In genomic region chr12:108581311-108582227, GRCh38 we compare ENCODE assay signal across 22 cellular contexts. TPM values are rescaled to one million over a fixed set of nuclear protein-coding genes. Genes with fewer than 3 reads are reported as not detected.
"Had no signal": no experiment of that assay in that cellular context is flagged by ENCODE, and none has a peak within 500 bp of the region (broad histone marks: within the 10 kb centered on the region; RNA-seq: fewer than 3 reads in every experiment).

No MANE protein-coding gene starts in this region.

- DNase-seq: activated CD4-positive, alpha-beta T cell treated with anti-CD3 and anti-CD28 coated beads, Interleukin-2, amount 50 U/mL, for 1 hour; activated naive CD4-positive, alpha-beta T cell; activated naive CD8-positive, alpha-beta T cell treated with anti-CD3 and anti-CD28 coated beads, Interleukin-2, amount 10 ng/mL, durations not matched to agents 7 days and 5 days; aorta; dorsolateral prefrontal cortex; endodermal cell; gastrocnemius medialis; heart right ventricle; occipital lobe; right cardiac atrium; stimulated activated naive CD8-positive, alpha-beta T cell treated with anti-CD3 and anti-CD28 coated beads, Interleukin-15, Interleukin-2, amounts not matched to agents 100 U/mL and 50 U/mL, for 24 hours; T-helper 1 cell; T1000 had no signal

- H3K9me3 ChIP-seq: gastrocnemius medialis, heart right ventricle, upper lobe of left lung had no signal

- H3K4me3 Mint-ChIP-seq: activated naive CD8-positive, alpha-beta T cell treated with anti-CD3 and anti-CD28 coated beads, Interleukin-2, amount 10 ng/mL, durations not matched to agents 7 days and 5 days; activated T-helper 1 cell treated with anti-CD3 and anti-CD28 coated beads, Interleukin-12 subunit alpha, Interleukin-12 subunit beta, Interleukin-2, Interleukin-4 antibody, amounts not matched to agents 30 ng/mL and 10 ng/mL and 1 ng/mL, durations not matched to agents 14 hours and 24 hours and 36 hours; endodermal cell; memory B cell had no signal

- H3K9me3 Mint-ChIP-seq: endodermal cell, nephron had no signal

- H3K4me2 ChIP-seq: smooth muscle cell had no signal

- ATAC-seq: activated CD4-positive, CD25-positive, alpha-beta regulatory T cell treated with anti-CD3 and anti-CD28 coated beads, Interleukin-2, amount 50 U/mL, for 24 hours; left lobe of liver; stimulated activated naive CD8-positive, alpha-beta T cell treated with anti-CD3 and anti-CD28 coated beads, Interleukin-15, Interleukin-2, amounts not matched to agents 100 U/mL and 50 U/mL, for 24 hours had no signal

- H3K27ac Mint-ChIP-seq: activated naive CD8-positive, alpha-beta T cell treated with anti-CD3 and anti-CD28 coated beads, Interleukin-2, amount 10 ng/mL, durations not matched to agents 7 days and 5 days; activated T-helper 1 cell treated with anti-CD3 and anti-CD28 coated beads, Interleukin-12 subunit alpha, Interleukin-12 subunit beta, Interleukin-2, Interleukin-4 antibody, amounts not matched to agents 30 ng/mL and 10 ng/mL and 1 ng/mL, durations not matched to agents 14 hours and 24 hours and 36 hours; endodermal cell; memory B cell had no signal

- H3K36me3 ChIP-seq: gastrocnemius medialis, heart right ventricle, upper lobe of left lung had no signal

- H3K4me3 ChIP-seq: dorsolateral prefrontal cortex, gastrocnemius medialis, heart right ventricle, smooth muscle cell, upper lobe of left lung had no signal

- H3K4me1 Mint-ChIP-seq: endodermal cell had no signal

- H3K27ac ChIP-seq: dorsolateral prefrontal cortex had no signal

- H3K27me3 ChIP-seq: dorsolateral prefrontal cortex, gastrocnemius medialis, heart right ventricle, upper lobe of left lung had no signal

RNA-seq across cellular contexts. Expression of gene TMEM119, which starts 16.3 kb away (rescaled TPM):
- total RNA-seq: activated CD8-positive, alpha-beta memory T cell treated with anti-CD3 and anti-CD28 coated beads for 36 hours; activated T-helper 1 cell treated with anti-CD3 and anti-CD28 coated beads, Interleukin-12 subunit alpha, Interleukin-12 subunit beta, Interleukin-2, Interleukin-4 antibody, amounts not matched to agents 30 ng/mL and 10 ng/mL and 1 ng/mL, durations not matched to agents 14 hours and 24 hours and 36 hours; progenitor cell of endocrine pancreas had no signal

RNA-seq across cellular contexts. Expression of gene SELPLG, which starts 52.1 kb away (rescaled TPM):
- total RNA-seq: progenitor cell of endocrine pancreas had no signal
